ENCODE assay signal across 27 cellular contexts in genomic region chr6:2589171-2589661, GRCh38.
DNase-seq lines count a peak whose midpoint lies in the region; ATAC-seq and TF ChIP-seq lines count a peak whose summit lies in the region.
"Had no signal": no experiment of that assay in that cellular context is flagged by ENCODE, and none has a peak within 500 bp of the region (broad histone marks: within the 10 kb centered on the region; RNA-seq: fewer than 3 reads in every experiment).

No MANE protein-coding gene starts in this region.

- ATAC-seq in left colon (peak; percentile 39), gastrocnemius medialis (no peak)
- ATAC-seq: activated CD4-positive, alpha-beta T cell treated with anti-CD3 and anti-CD28 coated beads for 36 hours; left lobe of liver; naive thymus-derived CD8-positive, alpha-beta T cell; upper lobe of right lung had no signal

- H3K36me3 Mint-ChIP-seq in Calu3 (ENCODE audit: insufficient read depth, unreplicated experiment), result no peaks in the 10 kb centered on the region
- H3K36me3 Mint-ChIP-seq: brain had no signal

- H3K9me3 Mint-ChIP-seq in Calu3 (ENCODE audit: low read depth, unreplicated experiment), result peaks cover 9% of the 10 kb centered on the region
- H3K9me3 Mint-ChIP-seq: T-helper 1 cell treated with Interleukin-12 subunit alpha and Interleukin-12 subunit beta and Interleukin-4 antibody, amounts not matched to agents 30 μg/mL and 1 μg/mL, for 36 hours had no signal

- TF ChIP-seq CTCF in Calu3 (IDR thresholded peaks at IDR 0.05; ENCODE audit: unreplicated experiment) (no peak), epithelial cell of esophagus (IDR thresholded peaks at IDR 0.05; ENCODE audit: insufficient read depth, low read depth, low read length, missing control alignments) (no peak), gastrocnemius medialis (IDR thresholded peaks at IDR 0.05 in 4 of 5, conservative IDR thresholded peaks at IDR 0.05 in 1 of 5) (no peak)

- intact Hi-C loops in Calu3 (cut with micrococcal nuclease; ENCODE audit: unreplicated experiment) (no loop called here), left colon (cut with DNase I, micrococcal nuclease) (no loop called here), gastrocnemius medialis (cut with DNase I; ENCODE audit: low total_unique reads) (no loop called here)

- no peak overlapping the region for H3K4me3 Mint-ChIP-seq in Calu3 (ENCODE audit: low read depth, unreplicated experiment)
- H3K4me3 Mint-ChIP-seq: activated CD4-positive, alpha-beta T cell treated with anti-CD3 and anti-CD28 coated beads for 36 hours; brain; naive thymus-derived CD8-positive, alpha-beta T cell; T-helper 1 cell treated with Interleukin-12 subunit alpha and Interleukin-12 subunit beta and Interleukin-4 antibody, amounts not matched to agents 30 μg/mL and 1 μg/mL, for 36 hours had no signal

- DNase-seq in Calu3 (peak; percentile 63), LoVo (ENCODE audit: low spot score) (peak; percentile 55), epithelial cell of esophagus (ENCODE audit: low read depth) (peak; percentile 87), left colon (peak; percentile 29 to 30), cerebellar nuclear complex (lab: John Stamatoyannopoulos, UW) (no peak), gastrocnemius medialis (no peak), NCI-H2107 (lab: John Stamatoyannopoulos, UW) (no peak), SHP77 (lab: John Stamatoyannopoulos, UW) (no peak)
- DNase-seq: activated CD4-positive, alpha-beta T cell treated with anti-CD3 and anti-CD28 coated beads for 36 hours; activated CD8-positive, alpha-beta memory T cell treated with anti-CD3 and anti-CD28 coated beads for 24 hours; activated naive CD4-positive, alpha-beta T cell treated with Interleukin-2 at 50 U/mL for 16 hours; activated T-cell treated with anti-CD3 and anti-CD28 coated beads, Interleukin-2, amount 50 U/mL, for 1 hour; adrenal gland; BE2C; cortex of kidney; GF-D8; head of caudate nucleus; naive thymus-derived CD8-positive, alpha-beta T cell; NCI-H1092; NCI-H187; NCI-H345; OCI-M1; upper lobe of right lung had no signal

- TF ChIP-seq POLR2A in gastrocnemius medialis (IDR thresholded peaks at IDR 0.05), result no peak

- CTCF ChIA-PET in Calu3 (lab: Charles Lee), result interaction anchor here (0.6 to 1.3 kb wide), 4 partner anchors 26 to 673 kb away, joined by 3 to 5 read pairs (median 4); no protein-coding TSS in a partner anchor

- no peaks in the 10 kb centered on the region for H3K27me3 ChIP-seq in gastrocnemius medialis
- H3K27me3 ChIP-seq: adrenal gland, BE2C, upper lobe of right lung had no signal

- H3K4me1 Mint-ChIP-seq in Calu3 (ENCODE audit: low read depth, unreplicated experiment), result peaks cover 14% of the 10 kb centered on the region
- H3K4me1 Mint-ChIP-seq: activated CD4-positive, alpha-beta T cell treated with anti-CD3 and anti-CD28 coated beads for 36 hours; brain had no signal

- no peaks in the 10 kb centered on the region for H3K4me1 ChIP-seq in gastrocnemius medialis
- H3K4me1 ChIP-seq: adrenal gland, BE2C, upper lobe of right lung had no signal

- peak overlapping the region; percentile 12 for H3K27ac Mint-ChIP-seq in Calu3 (ENCODE audit: unreplicated experiment)
- H3K27ac Mint-ChIP-seq: activated CD4-positive, alpha-beta T cell treated with anti-CD3 and anti-CD28 coated beads for 36 hours; brain; naive thymus-derived CD8-positive, alpha-beta T cell; T-helper 1 cell treated with Interleukin-12 subunit alpha and Interleukin-12 subunit beta and Interleukin-4 antibody, amounts not matched to agents 30 μg/mL and 1 μg/mL, for 36 hours had no signal

- no peaks in the 10 kb centered on the region for H3K36me3 ChIP-seq in gastrocnemius medialis
- H3K36me3 ChIP-seq: adrenal gland, BE2C, upper lobe of right lung had no signal

- H3K27me3 Mint-ChIP-seq in Calu3 (ENCODE audit: unreplicated experiment), result no peaks in the 10 kb centered on the region

- no peaks in the 10 kb centered on the region for H3K9me3 ChIP-seq in gastrocnemius medialis
- H3K9me3 ChIP-seq: BE2C, upper lobe of right lung had no signal

- no TSS peak for BruUV-seq in Calu3 (replicated peaks; lab: Mats Ljungman, UMichigan)

- H3K27ac ChIP-seq in gastrocnemius medialis, result no peak overlapping the region
- H3K27ac ChIP-seq: adrenal gland, upper lobe of right lung had no signal

- H3K4me3 ChIP-seq in epithelial cell of esophagus (ENCODE audit: low read length) (no peak overlapping the region), gastrocnemius medialis (no peak overlapping the region)
- H3K4me3 ChIP-seq: adrenal gland, smooth muscle cell, upper lobe of right lung had no signal

- in situ Hi-C loops in gastrocnemius medialis (cut with MboI; ENCODE audit: low sequenced_read_pairs in 4 of 4), result no loop called here

Comparison
In these comparisons a context has a peak if more than half of its experiments do, and no peak if none do; other contexts are left out.
1. DNase-seq: peak in Calu3 (single experiment), LoVo (single experiment), epithelial cell of esophagus (single experiment) and left colon (2 of 2); none in cerebellar nuclear complex (0 of 2), gastrocnemius medialis (0 of 2), NCI-H2107 (single experiment) and SHP77 (0 of 2).